Comparison of ENCODE assay signal across 1 cellular context in genomic region chr2:65890131-65890530, GRCh38.
TF ChIP-seq lines count a peak whose summit lies in the region.

No MANE protein-coding gene starts in this region.

TF ChIP-seq in H1, 55 proteins besides CTCF, POLR2A, EP300 and RAD21:
- TF ChIP-seq ASH2L (IDR thresholded peaks at IDR 0.05; ENCODE audit: low read length) (peak; percentile 30), YY1 (IDR thresholded peaks at IDR 0.05; ENCODE audit: low read depth, low read length) (peak; percentile 74; the same call in 1 of the 2 replicates)
